Comparison of ENCODE assay signal across 22 cellular contexts in the genomic region with DNA sequence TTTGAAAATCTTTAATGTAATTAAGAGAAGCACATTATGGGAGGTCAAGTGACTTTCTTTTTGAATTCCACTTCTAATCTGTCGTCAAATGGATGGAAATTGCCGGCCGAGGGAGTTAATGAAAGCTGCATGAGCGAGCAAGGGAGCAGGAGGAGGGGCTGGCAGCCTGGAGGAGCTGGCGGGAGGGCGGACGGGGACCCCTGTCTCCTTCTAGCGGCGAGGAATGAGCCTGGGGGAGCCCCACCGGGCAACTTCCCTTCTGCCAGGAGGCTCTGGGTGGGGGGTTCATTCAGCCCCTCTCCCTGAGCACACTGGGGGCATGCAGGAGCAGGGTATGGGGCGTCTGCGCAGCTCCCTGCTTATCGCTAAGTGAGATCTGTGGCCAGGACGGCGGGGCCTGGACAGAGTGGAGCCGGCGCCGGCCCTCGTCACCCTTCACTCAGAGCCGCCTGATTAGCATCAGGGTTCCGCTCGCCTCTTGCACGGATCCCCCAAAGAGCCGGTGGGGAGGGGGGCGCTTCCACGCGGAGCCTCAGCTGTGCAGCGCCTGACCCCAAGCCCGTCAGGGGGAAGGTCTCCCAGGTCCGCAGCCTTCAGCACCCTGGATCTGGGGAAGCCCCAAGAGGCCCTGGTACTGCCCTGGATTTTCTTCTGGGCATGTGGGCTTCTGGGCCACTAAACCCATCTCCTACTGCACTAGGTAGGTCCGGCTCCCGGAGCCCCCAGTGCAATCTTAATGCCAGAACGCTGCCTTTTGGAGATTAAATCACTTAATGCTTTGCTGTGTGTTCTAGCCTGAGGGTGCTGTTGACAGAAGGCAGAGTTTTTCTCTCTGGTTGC.
A peak's percentile ranks its signal among the peaks of the same experiment; 100 is the strongest.
DNase-seq lines count a peak whose midpoint lies in the region; ATAC-seq and TF ChIP-seq lines count a peak whose summit lies in the region.
"Had no signal": no experiment of that assay in that cellular context is flagged by ENCODE, and none has a peak within 500 bp of the region (broad histone marks: within the 10 kb centered on the region; RNA-seq: fewer than 3 reads in every experiment).

No MANE protein-coding gene starts in this region.

- no CpG with 5 or more reads among the region's 33 CpGs for WGBS in neuronal stem cell (ENCODE audit: extremely low coverage in 2 of 2, insufficient read length in 2 of 2, insufficient replicate concordance in 1 of 2), 2 donors

- H3K23ac ChIP-seq in neuronal stem cell (ENCODE audit: low read depth, low read length, poor library complexity) = no peak overlapping the region

- no peak overlapping the region for H3K9ac ChIP-seq in neuronal stem cell (ENCODE audit: low read depth, low read length, poor library complexity)

- no peak overlapping the region for H3K4ac ChIP-seq in neuronal stem cell (ENCODE audit: low read length)

- H3K36me3 ChIP-seq in cardiac muscle cell (no peaks in the 10 kb centered on the region), neuronal stem cell (replicated peaks in 1 of 2; ENCODE audit: control insufficient read depth in 2 of 2, insufficient read depth in 2 of 2, low read length in 2 of 2) (no peaks in the 10 kb centered on the region)

- peaks cover 6% of the 10 kb centered on the region for H3K27me3 Mint-ChIP-seq in glutamatergic neuron (ENCODE audit: unreplicated experiment)
- H3K27me3 Mint-ChIP-seq: activated CD8-positive, alpha-beta memory T cell treated with anti-CD3 and anti-CD28 coated beads, Interleukin-2, amount 10 ng/mL, durations not matched to agents 7 days and 5 days had no signal

- H3K36me3 Mint-ChIP-seq in glutamatergic neuron (ENCODE audit: unreplicated experiment) = peaks cover 4% of the 10 kb centered on the region
- H3K36me3 Mint-ChIP-seq: activated CD8-positive, alpha-beta memory T cell treated with anti-CD3 and anti-CD28 coated beads, Interleukin-2, amount 10 ng/mL, durations not matched to agents 7 days and 5 days; CD8-positive, alpha-beta T cell had no signal

- H3K4me1 ChIP-seq in cardiac muscle cell (ENCODE audit: low read depth) = peaks cover 73% of the 10 kb centered on the region
- H3K4me1 ChIP-seq in neuronal stem cell (ENCODE audit: control insufficient read depth in 2 of 2, insufficient read depth in 1 of 2, low read depth in 1 of 2, low read length in 2 of 2) = peaks cover 11 to 30% of the 10 kb centered on the region in 2 donors
- H3K4me1 ChIP-seq: A549 had no signal

- H3K4me3 ChIP-seq in cardiac muscle cell (peak overlapping the region; percentile 1), neuronal stem cell (ENCODE audit: low read length in 2 of 2) (no peak overlapping the region)
- H3K4me3 ChIP-seq: A549, skin epidermis had no signal

- TF ChIP-seq CTCF in cardiac muscle cell (IDR thresholded peaks at IDR 0.05; ENCODE audit: low read depth, low read length) = no peak
- TF ChIP-seq CTCF in glutamatergic neuron (IDR thresholded peaks at IDR 0.05; ENCODE audit: partially characterized antibody, unreplicated experiment) = no peak

- DNase-seq in cardiac muscle cell (ENCODE audit: low read depth in 1 of 2, low spot score in 1 of 2) = peak in 1 of 2 donors; percentile 63
- no peak for DNase-seq in cardiac septum (ENCODE audit: low spot score)
- peak; percentile 21 for DNase-seq in glutamatergic neuron
- no peak for DNase-seq in neuronal stem cell (ENCODE audit: low spot score)
- no peak for DNase-seq in medulla oblongata (ENCODE audit: extremely low spot score)
- DNase-seq in NCI-H748 treated with DMSO at 0.1 percent for 48 hours (lab: John Stamatoyannopoulos, UW) = no peak
- no peak for DNase-seq in NCI-H1105 (lab: John Stamatoyannopoulos, UW)
- DNase-seq: activated CD8-positive, alpha-beta memory T cell treated with anti-CD3 and anti-CD28 coated beads, Interleukin-2, amount 10 ng/mL, durations not matched to agents 7 days and 5 days; activated gamma-delta T cell treated with Interleukin-2 at 50 U/mL for 16 hours; CD8-positive, alpha-beta T cell; effector CD4-positive, alpha-beta T cell; GF-D8; Karpas-422; midbrain; NCI-H187; NCI-H524 treated with DMSO at 0.1 percent for 48 hours; nucleus accumbens; stimulated activated naive CD8-positive, alpha-beta T cell treated with anti-CD3 and anti-CD28 coated beads, Interleukin-15, amount 100 ng/mL, for 72 hours; SW 1271 had no signal

- H2AFZ ChIP-seq in neuronal stem cell (ENCODE audit: low read length) = no peak overlapping the region

- H2AK5ac ChIP-seq in neuronal stem cell (ENCODE audit: low read depth, low read length) = peak overlapping the region; percentile 67

- H3K79me1 ChIP-seq in neuronal stem cell (ENCODE audit: low read depth, low read length) = no peaks in the 10 kb centered on the region

- no peak overlapping the region for H4K91ac ChIP-seq in neuronal stem cell (ENCODE audit: low read depth, low read length, poor library complexity)

- H3K9me3 Mint-ChIP-seq in glutamatergic neuron (ENCODE audit: unreplicated experiment) = peaks cover 2% of the 10 kb centered on the region
- H3K9me3 Mint-ChIP-seq: CD8-positive, alpha-beta T cell; stimulated activated naive CD8-positive, alpha-beta T cell treated with anti-CD3 and anti-CD28 coated beads, Interleukin-15, amount 100 ng/mL, for 72 hours had no signal

- peaks cover 70% of the 10 kb centered on the region for H3K4me1 Mint-ChIP-seq in glutamatergic neuron (ENCODE audit: low read depth, unreplicated experiment)
- H3K4me1 Mint-ChIP-seq: activated CD8-positive, alpha-beta memory T cell treated with anti-CD3 and anti-CD28 coated beads, Interleukin-2, amount 10 ng/mL, durations not matched to agents 7 days and 5 days; stimulated activated naive CD8-positive, alpha-beta T cell treated with anti-CD3 and anti-CD28 coated beads, Interleukin-15, amount 100 ng/mL, for 72 hours had no signal

- peak overlapping the region; percentile 91 for H3K18ac ChIP-seq in neuronal stem cell (ENCODE audit: low read length)

- no peak overlapping the region for H2BK5ac ChIP-seq in neuronal stem cell (ENCODE audit: low read length)

- H3K27ac ChIP-seq in cardiac muscle cell = peak overlapping the region; percentile 88
- H3K27ac ChIP-seq in neuronal stem cell (replicated peaks; ENCODE audit: low read length) = no peak overlapping the region
- H3K27ac ChIP-seq: A549, skin epidermis had no signal

- H4K8ac ChIP-seq in neuronal stem cell (ENCODE audit: low read depth, low read length) = no peak overlapping the region

- peak overlapping the region; percentile 81 for H2BK120ac ChIP-seq in neuronal stem cell (ENCODE audit: low read depth, low read length)

- intact Hi-C loops in cardiac septum (cut with DNase I) = no loop called here

- peak overlapping the region; percentile 28 for H3K4me2 ChIP-seq in neuronal stem cell (ENCODE audit: insufficient read depth, low read length, poor library complexity, severe bottlenecking)
- H3K4me2 ChIP-seq: A549 had no signal

- H3K14ac ChIP-seq in neuronal stem cell (ENCODE audit: low read length) = no peak overlapping the region

- ATAC-seq in HG03378 (IDR thresholded peaks at IDR 0.05; ENCODE audit: unreplicated experiment) = no peak
- ATAC-seq: A549; activated CD8-positive, alpha-beta memory T cell treated with anti-CD3 and anti-CD28 coated beads, Interleukin-2, amount 10 ng/mL, durations not matched to agents 7 days and 5 days; CD8-positive, alpha-beta T cell; stimulated activated naive CD8-positive, alpha-beta T cell treated with anti-CD3 and anti-CD28 coated beads, Interleukin-15, amount 100 ng/mL, for 72 hours had no signal

- peak overlapping the region; percentile 18 for H2BK15ac ChIP-seq in neuronal stem cell (ENCODE audit: low read length)

- peak overlapping the region; percentile 82 for H2BK12ac ChIP-seq in neuronal stem cell (ENCODE audit: low read length)

- no peak overlapping the region for H3K4me3 Mint-ChIP-seq in glutamatergic neuron (ENCODE audit: unreplicated experiment)
- H3K4me3 Mint-ChIP-seq: activated CD8-positive, alpha-beta memory T cell treated with anti-CD3 and anti-CD28 coated beads, Interleukin-2, amount 10 ng/mL, durations not matched to agents 7 days and 5 days; CD8-positive, alpha-beta T cell; stimulated activated naive CD8-positive, alpha-beta T cell treated with anti-CD3 and anti-CD28 coated beads, Interleukin-15, amount 100 ng/mL, for 72 hours had no signal

- no peak overlapping the region for H3K27ac Mint-ChIP-seq in glutamatergic neuron (ENCODE audit: unreplicated experiment)
- H3K27ac Mint-ChIP-seq: activated CD8-positive, alpha-beta memory T cell treated with anti-CD3 and anti-CD28 coated beads, Interleukin-2, amount 10 ng/mL, durations not matched to agents 7 days and 5 days; CD8-positive, alpha-beta T cell had no signal

- H3K9me3 ChIP-seq in cardiac muscle cell (ENCODE audit: low read depth) (no peaks in the 10 kb centered on the region), neuronal stem cell (replicated peaks in 1 of 2; ENCODE audit: control insufficient read depth in 2 of 2, insufficient read depth in 1 of 2, low read depth in 1 of 2, low read length in 2 of 2) (no peaks in the 10 kb centered on the region)
- H3K9me3 ChIP-seq: A549 had no signal

- H3K27me3 ChIP-seq in cardiac muscle cell = no peaks in the 10 kb centered on the region
- no peaks in the 10 kb centered on the region for H3K27me3 ChIP-seq in neuronal stem cell (ENCODE audit: control insufficient read depth in 3 of 3, insufficient read depth in 3 of 3, low read depth in 1 of 3, low read length in 3 of 3)
